21 cellular contexts compared by ENCODE assay signal in genomic region chr18:51290864-51291263, GRCh38.
"Had no signal": no experiment of that assay in that cellular context is flagged by ENCODE, and none has a peak within 500 bp of the region (broad histone marks: within the 10 kb centered on the region; RNA-seq: fewer than 3 reads in every experiment).

No MANE protein-coding gene starts in this region.

- H3K4me1 ChIP-seq: left lung, sigmoid colon, suprapubic skin, upper lobe of left lung had no signal

- H3K27ac Mint-ChIP-seq: activated CD8-positive, alpha-beta T cell treated with anti-CD3 and anti-CD28 coated beads for 36 hours; activated naive CD4-positive, alpha-beta T cell treated with anti-CD3 and anti-CD28 coated beads, Interleukin-2, amount 10 ng/mL, durations not matched to agents 7 days and 5 days; activated T-helper 1 cell treated with anti-CD3 and anti-CD28 coated beads, Interleukin-12 subunit alpha, Interleukin-12 subunit beta, Interleukin-2, Interleukin-4 antibody, amounts not matched to agents 30 ng/mL and 10 ng/mL and 1 ng/mL, durations not matched to agents 14 hours and 24 hours and 36 hours; endodermal cell; memory B cell; natural killer cell treated with Interleukin-12 subunit alpha and Interleukin-12 subunit beta and Interleukin-15 and Interleukin-18, amount 100 ng/mL, for 72 hours; progenitor cell of endocrine pancreas had no signal

- H3K4me3 ChIP-seq: left lung, sigmoid colon, suprapubic skin, upper lobe of left lung had no signal

- H3K27me3 Mint-ChIP-seq: natural killer cell treated with Interleukin-12 subunit alpha and Interleukin-12 subunit beta and Interleukin-15 and Interleukin-18, amount 100 ng/mL, for 72 hours; progenitor cell of endocrine pancreas had no signal

- DNase-seq: activated CD8-positive, alpha-beta memory T cell treated with anti-CD3 and anti-CD28 coated beads, Interleukin-2, amount 50 U/mL, for 48 hours; activated CD8-positive, alpha-beta T cell treated with anti-CD3 and anti-CD28 coated beads for 36 hours; activated naive CD4-positive, alpha-beta T cell treated with anti-CD3 and anti-CD28 coated beads, Interleukin-2, amount 10 ng/mL, durations not matched to agents 7 days and 5 days; cerebellar nuclear complex; dermis blood vessel endothelial cell; endodermal cell; head of caudate nucleus; left lung; occipital lobe; sigmoid colon; stimulated activated CD4-positive, alpha-beta T cell treated with anti-CD3 and anti-CD28 coated beads, Interleukin-12 subunit alpha, Interleukin-12 subunit beta, amount 100 ng/mL, for 4 hours; stimulated activated naive CD4-positive, alpha-beta T cell treated with Interleukin-2 at 50 U/mL for 16 hours; T-helper 2 cell; upper lobe of left lung had no signal

- H3K4me1 Mint-ChIP-seq: activated naive CD4-positive, alpha-beta T cell treated with anti-CD3 and anti-CD28 coated beads, Interleukin-2, amount 10 ng/mL, durations not matched to agents 7 days and 5 days; endodermal cell had no signal

- H3K9me3 Mint-ChIP-seq: activated T-helper 1 cell treated with anti-CD3 and anti-CD28 coated beads, Interleukin-12 subunit alpha, Interleukin-12 subunit beta, Interleukin-2, Interleukin-4 antibody, amounts not matched to agents 30 ng/mL and 10 ng/mL and 1 ng/mL, durations not matched to agents 14 hours and 24 hours and 36 hours had no signal

- H3K36me3 Mint-ChIP-seq: activated naive CD4-positive, alpha-beta T cell treated with anti-CD3 and anti-CD28 coated beads, Interleukin-2, amount 10 ng/mL, durations not matched to agents 7 days and 5 days had no signal

- H3K4me3 Mint-ChIP-seq: activated CD8-positive, alpha-beta T cell treated with anti-CD3 and anti-CD28 coated beads for 36 hours; activated naive CD4-positive, alpha-beta T cell treated with anti-CD3 and anti-CD28 coated beads, Interleukin-2, amount 10 ng/mL, durations not matched to agents 7 days and 5 days; activated T-helper 1 cell treated with anti-CD3 and anti-CD28 coated beads, Interleukin-12 subunit alpha, Interleukin-12 subunit beta, Interleukin-2, Interleukin-4 antibody, amounts not matched to agents 30 ng/mL and 10 ng/mL and 1 ng/mL, durations not matched to agents 14 hours and 24 hours and 36 hours; endodermal cell; memory B cell; natural killer cell treated with Interleukin-12 subunit alpha and Interleukin-12 subunit beta and Interleukin-15 and Interleukin-18, amount 100 ng/mL, for 72 hours had no signal

- H3K9me3 ChIP-seq: sigmoid colon, suprapubic skin, upper lobe of left lung had no signal

- H3K36me3 ChIP-seq: left lung, sigmoid colon, suprapubic skin, upper lobe of left lung had no signal

- H3K27ac ChIP-seq: left lung, sigmoid colon, suprapubic skin, upper lobe of left lung, VCaP had no signal

- H3K27me3 ChIP-seq: left lung, sigmoid colon, suprapubic skin, upper lobe of left lung had no signal

- ATAC-seq: activated CD8-positive, alpha-beta T cell treated with anti-CD3 and anti-CD28 coated beads for 36 hours; esophagus mucosa; left lung had no signal
